In genomic region chr12:108561852-108562347, GRCh38 we compare ENCODE assay signal across 1 cellular context.
TF ChIP-seq lines count a peak whose summit lies in the region.

No MANE protein-coding gene starts in this region.

TF ChIP-seq in K562, 482 proteins besides CTCF, POLR2A, EP300 and RAD21 (continued from another document and continues in another):
- no peak for TF ChIP-seq ZNF318 (IDR thresholded peaks at IDR 0.05; ENCODE audit: borderline replicate concordance in 1 of 2, low read depth in 1 of 2)
- TF ChIP-seq ZBTB11 (CRISPR knock-in tag; IDR thresholded peaks at IDR 0.05), result 0 out of 6 replicates have a peak, but pooled peaks of 1 of the 3 experiments have one; percentile 2
- no peak for TF ChIP-seq ZNF561 (CRISPR knock-in tag; conservative IDR thresholded peaks at IDR 0.05)
- TF ChIP-seq SMARCA5 (IDR thresholded peaks at IDR 0.05), result no peak
- no peak for TF ChIP-seq STAT5B (CRISPR knock-in tag; IDR thresholded peaks at IDR 0.05)
- TF ChIP-seq GATAD2A (IDR thresholded peaks at IDR 0.05), result no peak
- no peak for TF ChIP-seq OTX1 (CRISPR knock-in tag; IDR thresholded peaks at IDR 0.05)
- TF ChIP-seq STAG1 (CRISPR knock-in tag; IDR thresholded peaks at IDR 0.05; ENCODE audit: borderline replicate concordance), result no peak
- peak; percentile 74 for TF ChIP-seq PRDM10 (IDR thresholded peaks at IDR 0.05; ENCODE audit: partially characterized antibody)
- 0 out of 2 replicates have a peak, but pooled peaks have one; percentile 84 for TF ChIP-seq POLR2AphosphoS5 (IDR thresholded peaks at IDR 0.05; ENCODE audit: control insufficient read depth, insufficient read depth, low read depth, low read length)
- no peak for TF ChIP-seq ZNF277 (CRISPR knock-in tag; IDR thresholded peaks at IDR 0.05; ENCODE audit: borderline replicate concordance)
- no peak for TF ChIP-seq ILF3 (IDR thresholded peaks at IDR 0.05; ENCODE audit: borderline replicate concordance)
- TF ChIP-seq TSC22D4 (tag; IDR thresholded peaks at IDR 0.05), result no peak
- no peak for TF ChIP-seq ZNF143 (CRISPR knock-in tag; IDR thresholded peaks at IDR 0.05)
- no peak for TF ChIP-seq DACH1 (IDR thresholded peaks at IDR 0.05; ENCODE audit: partially characterized antibody)
- peak; percentile 69; the same call in 1 of the 2 replicates for TF ChIP-seq POLR2H (tag; IDR thresholded peaks at IDR 0.05; ENCODE audit: low read depth)
- no peak for TF ChIP-seq SNIP1 (IDR thresholded peaks at IDR 0.05; ENCODE audit: low read depth)
- TF ChIP-seq KDM1A (IDR thresholded peaks at IDR 0.05), result no peak
- TF ChIP-seq ZKSCAN1 (IDR thresholded peaks at IDR 0.05; ENCODE audit: low read depth, low read length), result peak; percentile 96
- TF ChIP-seq NR3C1 (CRISPR knock-in tag; IDR thresholded peaks at IDR 0.05), result no peak
- TF ChIP-seq MTA2 (IDR thresholded peaks at IDR 0.05; ENCODE audit: low read depth), result no peak
- TF ChIP-seq ZNF717 (CRISPR knock-in tag; IDR thresholded peaks at IDR 0.05), result 0 out of 2 replicates have a peak, but pooled peaks have one; percentile 28
- TF ChIP-seq ZNF263 (CRISPR knock-in tag; IDR thresholded peaks at IDR 0.05; ENCODE audit: borderline replicate concordance), result no peak
- no peak for TF ChIP-seq ZNF124 (CRISPR knock-in tag; IDR thresholded peaks at IDR 0.05)
- 0 out of 4 replicates have a peak, but pooled peaks of 1 of the 2 experiments have one; percentile 29 for TF ChIP-seq UBTF (IDR thresholded peaks at IDR 0.05; ENCODE audit: borderline replicate concordance in 1 of 2, low read depth in 2 of 2, low read length in 2 of 2)
- no peak for TF ChIP-seq IRF9 (tag; IDR thresholded peaks at IDR 0.05)
- no peak for TF ChIP-seq AFF1 (IDR thresholded peaks at IDR 0.05; ENCODE audit: low read depth in 1 of 2, partially characterized antibody in 2 of 2)
- no peak for TF ChIP-seq HMG20B (CRISPR knock-in tag; IDR thresholded peaks at IDR 0.05)
- TF ChIP-seq GTF2E2 (tag; IDR thresholded peaks at IDR 0.05), result no peak; the same call in 1 of the 2 replicates
- TF ChIP-seq ATF1 (CRISPR knock-in tag; IDR thresholded peaks at IDR 0.05), result no peak
- no peak for TF ChIP-seq ATF1 (tag; IDR thresholded peaks at IDR 0.05)
